15 cellular contexts compared by ENCODE assay signal in the genomic region with DNA sequence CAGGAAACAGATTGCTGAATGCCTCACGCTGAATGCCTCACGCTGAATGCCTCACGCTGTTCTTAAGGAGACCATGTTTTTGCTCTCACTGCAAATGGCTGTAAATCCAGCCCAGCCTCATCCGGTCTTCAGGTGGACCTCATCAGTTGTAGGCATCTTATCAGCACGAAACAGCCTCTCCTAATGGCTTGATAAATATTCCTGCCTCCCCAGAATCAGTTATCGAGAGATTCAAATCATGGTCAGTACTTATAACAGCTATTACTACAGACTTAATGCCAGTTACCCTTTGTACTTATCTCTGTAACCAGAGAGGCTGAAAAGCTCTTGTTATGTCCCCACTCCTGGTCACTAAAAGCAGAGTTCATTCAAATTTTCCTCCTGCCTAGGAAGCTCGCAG.
"Had no signal": no experiment of that assay in that cellular context is flagged by ENCODE, and none has a peak within 500 bp of the region (broad histone marks: within the 10 kb centered on the region; RNA-seq: fewer than 3 reads in every experiment).

No MANE protein-coding gene starts in this region.

- ATAC-seq: left colon, upper lobe of right lung had no signal

- H3K4me1 Mint-ChIP-seq: activated naive CD4-positive, alpha-beta T cell treated with anti-CD3 and anti-CD28 coated beads, Interleukin-2, amount 50 U/mL, for 24 hours; central memory CD8-positive, alpha-beta T cell had no signal

- H3K4me1 ChIP-seq: esophagus muscularis mucosa, upper lobe of right lung had no signal

- H3K36me3 ChIP-seq: esophagus muscularis mucosa, sigmoid colon, upper lobe of right lung had no signal

- H3K9me3 ChIP-seq: esophagus muscularis mucosa, sigmoid colon, upper lobe of right lung had no signal

- H3K27me3 ChIP-seq: esophagus muscularis mucosa, sigmoid colon, upper lobe of right lung had no signal

- DNase-seq: activated CD4-positive, CD25-positive, alpha-beta regulatory T cell; activated T-cell treated with anti-CD3 and anti-CD28 coated beads, Interleukin-2, amount 50 U/mL, for 1 hour; amniotic stem cell; left colon; sigmoid colon; stimulated activated CD4-positive, alpha-beta T cell treated with anti-CD3 and anti-CD28 coated beads, Interleukin-12 subunit alpha, Interleukin-12 subunit beta, amount 100 ng/mL, for 4 hours; upper lobe of right lung had no signal

- H3K4me3 Mint-ChIP-seq: activated naive CD4-positive, alpha-beta T cell treated with anti-CD3 and anti-CD28 coated beads, Interleukin-2, amount 50 U/mL, for 24 hours; central memory CD8-positive, alpha-beta T cell; dendritic cell treated with granulocyte-macrophage colony-stimulating factor and Interleukin-4, amounts not matched to agents 40 ng/mL and 50 ng/mL, for 4 days; nephron; stimulated activated naive CD8-positive, alpha-beta T cell treated with anti-CD3 and anti-CD28 coated beads, Interleukin-15, Interleukin-2, amounts not matched to agents 100 ng/mL and 50 ng/mL, for 24 hours; T-helper 2 cell treated with Interferon-gamma antibody and Interleukin-4, amounts not matched to agents 5 μg/mL and 100 μg/mL, for 36 hours had no signal

- H3K9me3 Mint-ChIP-seq: activated naive CD4-positive, alpha-beta T cell treated with anti-CD3 and anti-CD28 coated beads, Interleukin-2, amount 50 U/mL, for 24 hours; brain; dendritic cell treated with granulocyte-macrophage colony-stimulating factor and Interleukin-4, amounts not matched to agents 40 ng/mL and 50 ng/mL, for 4 days; nephron; stimulated activated naive CD8-positive, alpha-beta T cell treated with anti-CD3 and anti-CD28 coated beads, Interleukin-15, Interleukin-2, amounts not matched to agents 100 ng/mL and 50 ng/mL, for 24 hours; T-helper 2 cell treated with Interferon-gamma antibody and Interleukin-4, amounts not matched to agents 5 μg/mL and 100 μg/mL, for 36 hours had no signal

- H3K4me3 ChIP-seq: esophagus muscularis mucosa, sigmoid colon, upper lobe of right lung had no signal

- H3K36me3 Mint-ChIP-seq: activated naive CD4-positive, alpha-beta T cell treated with anti-CD3 and anti-CD28 coated beads, Interleukin-2, amount 50 U/mL, for 24 hours; brain had no signal

- H3K27ac Mint-ChIP-seq: activated naive CD4-positive, alpha-beta T cell treated with anti-CD3 and anti-CD28 coated beads, Interleukin-2, amount 50 U/mL, for 24 hours; dendritic cell treated with granulocyte-macrophage colony-stimulating factor and Interleukin-4, amounts not matched to agents 40 ng/mL and 50 ng/mL, for 4 days; stimulated activated naive CD8-positive, alpha-beta T cell treated with anti-CD3 and anti-CD28 coated beads, Interleukin-15, Interleukin-2, amounts not matched to agents 100 ng/mL and 50 ng/mL, for 24 hours; T-helper 2 cell treated with Interferon-gamma antibody and Interleukin-4, amounts not matched to agents 5 μg/mL and 100 μg/mL, for 36 hours had no signal

- H3K27ac ChIP-seq: esophagus muscularis mucosa, sigmoid colon, upper lobe of right lung had no signal
